Comparison of ENCODE assay signal across 9 cellular contexts in the genomic region with DNA sequence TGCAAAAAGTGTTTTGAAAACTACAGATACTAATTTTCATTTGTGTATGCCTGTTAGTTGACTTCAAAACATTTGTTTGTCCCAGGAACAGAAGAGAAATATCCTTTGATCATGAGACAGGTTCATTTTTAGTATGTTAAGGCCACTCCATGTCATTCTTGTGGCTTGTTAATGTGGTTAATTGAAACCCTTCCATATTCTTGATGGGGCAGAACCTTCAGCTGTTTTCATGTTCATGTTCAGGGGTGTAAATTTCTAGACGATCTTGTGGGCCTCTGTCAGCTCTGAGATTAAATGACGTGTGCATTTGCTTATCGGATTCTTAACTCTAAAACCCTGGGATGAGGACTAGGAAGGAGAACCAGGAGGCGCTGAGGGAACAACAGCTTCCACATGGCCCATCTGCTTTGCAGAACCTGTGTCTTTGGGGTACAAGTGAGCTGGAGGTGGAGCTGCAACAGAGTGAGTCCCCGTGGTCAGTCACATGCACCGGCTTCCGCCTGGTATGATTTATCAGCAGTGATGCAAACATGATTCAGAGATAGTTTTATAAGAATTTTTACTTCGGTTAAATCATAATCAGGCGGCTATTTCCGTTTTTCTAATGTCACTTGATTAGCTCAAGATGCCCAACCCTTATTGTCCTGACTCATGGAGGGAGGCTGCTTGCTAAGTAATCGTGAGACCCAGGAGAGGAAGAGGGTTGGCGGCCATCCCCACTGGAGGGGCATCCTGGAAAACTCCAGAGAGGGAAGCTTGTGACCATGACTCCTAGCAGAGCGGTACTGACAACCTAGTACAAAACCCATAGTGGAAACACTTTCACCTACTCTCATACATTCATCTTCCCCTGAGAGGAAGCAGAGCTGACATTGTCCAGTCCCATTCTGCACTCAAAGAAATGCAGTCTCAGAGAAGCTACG.
DNase-seq lines count a peak whose midpoint lies in the region; ATAC-seq and TF ChIP-seq lines count a peak whose summit lies in the region.
"Had no signal": no experiment of that assay in that cellular context is flagged by ENCODE, and none has a peak within 500 bp of the region (broad histone marks: within the 10 kb centered on the region; RNA-seq: fewer than 3 reads in every experiment).

No MANE protein-coding gene starts in this region.

- peak; percentile 93 for DNase-seq in AG10803 (ENCODE audit: low read depth)
- DNase-seq in RKO (ENCODE audit: low spot score) = peak; percentile 82
- peak; percentile 43 to 65 for DNase-seq in erythroblast (lab: John Stamatoyannopoulos, UW)
- DNase-seq in non-pigmented ciliary epithelial cell (ENCODE audit: low read depth) = peak; percentile 85
- DNase-seq in activated CD4-positive, alpha-beta T cell treated with anti-CD3 and anti-CD28 coated beads, Interleukin-2, amount 50 U/mL, for 1 hour = no peak
- no peak for DNase-seq in activated CD4-positive, alpha-beta T cell treated with anti-CD3 and anti-CD28 coated beads for 4 hours
- DNase-seq in NCI-H1092 treated with DMSO at 0.1 percent for 48 hours (lab: John Stamatoyannopoulos, UW) = no peak

- no peak for TF ChIP-seq CTCF in AG10803 (conservative IDR thresholded peaks at IDR 0.05; ENCODE audit: low read length)

- no peak for ATAC-seq in HG03521 (IDR thresholded peaks at IDR 0.05; ENCODE audit: unreplicated experiment)

- no peak overlapping the region for H3K4me3 ChIP-seq in AG10803 (ENCODE audit: low read length)
- H3K4me3 ChIP-seq: HAP-1 had no signal

- peak; percentile 56 for TF ChIP-seq POLR2A in erythroblast (IDR thresholded peaks at IDR 0.05; ENCODE audit: low read length)

Comparison
In these comparisons a context has a peak if more than half of its experiments do, and no peak if none do; other contexts are left out.
1. DNase-seq: peak in AG10803 (single experiment), RKO (single experiment), erythroblast (2 of 2) and non-pigmented ciliary epithelial cell (single experiment); none in activated CD4-positive, alpha-beta T cell treated with anti-CD3 and anti-CD28 coated beads, Interleukin-2, amount 50 U/mL, for 1 hour (single experiment), activated CD4-positive, alpha-beta T cell treated with anti-CD3 and anti-CD28 coated beads for 4 hours (0 of 2) and NCI-H1092 treated with DMSO at 0.1 percent for 48 hours (single experiment).